14 cellular contexts compared by ENCODE assay signal in genomic region chr3:149378420-149379388, GRCh38. TPM values are rescaled to one million over a fixed set of nuclear protein-coding genes. Genes with fewer than 3 reads are reported as not detected.
DNase-seq lines count a peak whose midpoint lies in the region; ATAC-seq, FAIRE-seq and TF ChIP-seq lines count a peak whose summit lies in the region.
"Had no signal": no experiment of that assay in that cellular context is flagged by ENCODE, and none has a peak within 500 bp of the region (broad histone marks: within the 10 kb centered on the region; RNA-seq: fewer than 3 reads in every experiment).

No MANE protein-coding gene starts in this region.

- H3K4me1 Mint-ChIP-seq in brain: peaks cover 23% of the 10 kb centered on the region
- H3K4me1 Mint-ChIP-seq in stimulated activated effector memory CD8-positive, alpha-beta T cell treated with anti-CD3 and anti-CD28 coated beads, Interleukin-12 subunit alpha, Interleukin-12 subunit beta, amount 100 ng/mL, for 72 hours: no peaks in the 10 kb centered on the region
- H3K4me1 Mint-ChIP-seq: central memory CD8-positive, alpha-beta T cell had no signal

- FAIRE-seq in HepG2 (lab: Jason Lieb, UNC): no peak

- H3K36me3 Mint-ChIP-seq in brain: no peaks in the 10 kb centered on the region
- H3K36me3 Mint-ChIP-seq in stimulated activated effector memory CD8-positive, alpha-beta T cell treated with anti-CD3 and anti-CD28 coated beads, Interleukin-12 subunit alpha, Interleukin-12 subunit beta, amount 100 ng/mL, for 72 hours: no peaks in the 10 kb centered on the region

- peak; percentile 4; the same call in 2 of the 3 replicates for ATAC-seq in HepG2
- ATAC-seq in stimulated activated effector memory CD8-positive, alpha-beta T cell treated with anti-CD3 and anti-CD28 coated beads, Interleukin-12 subunit alpha, Interleukin-12 subunit beta, amount 100 ng/mL, for 72 hours: peak; percentile 33

- peak overlapping the region; percentile 78 to 97 (median 82) for H3K4me3 ChIP-seq in HepG2 (replicated peaks in 1 of 3; ENCODE audit: insufficient read depth in 1 of 3, low read depth in 2 of 3, low read length in 3 of 3)

- peaks cover 0 to 3% of the 10 kb centered on the region in 2 experiments; a peak in 1 of 5 replicates for H3K27me3 ChIP-seq in HepG2 (ENCODE audit: control insufficient read depth in 1 of 2, insufficient read depth in 2 of 2, low read length in 2 of 2)

- no peak for DNase-seq in HepG2 (ENCODE audit: low spot score)
- no peak for DNase-seq in stimulated activated effector memory CD8-positive, alpha-beta T cell treated with anti-CD3 and anti-CD28 coated beads, Interleukin-12 subunit alpha, Interleukin-12 subunit beta, amount 100 ng/mL, for 72 hours (ENCODE audit: low spot score in 2 of 2)
- DNase-seq in substantia nigra (lab: John Stamatoyannopoulos, UW): no peak
- no peak for DNase-seq in HPDE6-E6E7 (ENCODE audit: extremely low spot score)
- DNase-seq in AG08395 (ENCODE audit: low spot score): no peak
- no peak for DNase-seq in SK-N-DZ (ENCODE audit: low spot score)
- DNase-seq: activated T-cell treated with anti-CD3 and anti-CD28 coated beads, Interleukin-2, amount 50 U/mL, for 24 hours; glutamatergic neuron; NCI-H510A treated with DMSO at 0.1 percent for 48 hours; stimulated activated CD4-positive, alpha-beta T cell treated with anti-CD3 and anti-CD28 coated beads, Interleukin-2, amount 100 ng/mL, for 48 hours had no signal

- peak overlapping the region in 2 of 5 experiments; percentile 18 to 67 for H3K4me3 Mint-ChIP-seq in brain
- no peak overlapping the region for H3K4me3 Mint-ChIP-seq in stimulated activated effector memory CD8-positive, alpha-beta T cell treated with anti-CD3 and anti-CD28 coated beads, Interleukin-12 subunit alpha, Interleukin-12 subunit beta, amount 100 ng/mL, for 72 hours
- H3K4me3 Mint-ChIP-seq: activated T-cell treated with anti-CD3 and anti-CD28 coated beads, Interleukin-2, amount 50 U/mL, for 24 hours; central memory CD8-positive, alpha-beta T cell; T-helper 1 cell treated with Interleukin-12 subunit alpha and Interleukin-12 subunit beta and Interleukin-4 antibody, amounts not matched to agents 30 μg/mL and 1 μg/mL, for 36 hours had no signal

- peak overlapping the region; percentile 96 for H3K4me2 ChIP-seq in HepG2 (ENCODE audit: low read depth, low read length)

- TF ChIP-seq EP300 in Ishikawa (IDR thresholded peaks at IDR 0.05; ENCODE audit: borderline replicate concordance) (no peak), HepG2 (IDR thresholded peaks at IDR 0.05; ENCODE audit: low read depth in 2 of 2, low read length in 2 of 2) (no peak), HepG2 (CRISPR knock-in tag; IDR thresholded peaks at IDR 0.05; ENCODE audit: borderline replicate concordance) (no peak)

- H3K9me3 ChIP-seq in HepG2 (ENCODE audit: low read length): no peaks in the 10 kb centered on the region

- H3K9me3 Mint-ChIP-seq in brain: peaks cover 7 to 16% (median 12%) of the 10 kb centered on the region in 5 experiments
- H3K9me3 Mint-ChIP-seq in stimulated activated effector memory CD8-positive, alpha-beta T cell treated with anti-CD3 and anti-CD28 coated beads, Interleukin-12 subunit alpha, Interleukin-12 subunit beta, amount 100 ng/mL, for 72 hours: no peaks in the 10 kb centered on the region
- H3K9me3 Mint-ChIP-seq: activated T-cell treated with anti-CD3 and anti-CD28 coated beads, Interleukin-2, amount 50 U/mL, for 24 hours; central memory CD8-positive, alpha-beta T cell; T-helper 1 cell treated with Interleukin-12 subunit alpha and Interleukin-12 subunit beta and Interleukin-4 antibody, amounts not matched to agents 30 μg/mL and 1 μg/mL, for 36 hours had no signal

- WGBS in HepG2 (ENCODE audit: low lambda C conversion rate): 86% methylated on average over 10 of the region's 10 CpGs

- peaks cover 11% of the 10 kb centered on the region; the same call in 1 of the 2 replicates for H4K20me1 ChIP-seq in HepG2 (ENCODE audit: insufficient read depth, low read length)

- no TSS peak for BruUV-seq in HepG2 (replicated peaks; lab: Mats Ljungman, UMichigan)

- TF ChIP-seq RAD21 in Ishikawa (IDR thresholded peaks at IDR 0.05; ENCODE audit: low read depth) (no peak), HepG2 (CRISPR knock-in tag; IDR thresholded peaks at IDR 0.05) (no peak)

- peak in 1 of 2 experiments; percentile 19; a peak in 1 of 4 replicates for TF ChIP-seq POLR2A in HepG2 (IDR thresholded peaks at IDR 0.05; ENCODE audit: insufficient read depth in 1 of 2, low read depth in 2 of 2, low read length in 2 of 2)

- H3K27ac ChIP-seq in HepG2 (ENCODE audit: extremely low read length, insufficient read depth, low read length): peak overlapping the region; percentile 92
- H3K27ac ChIP-seq in substantia nigra (ENCODE audit: low read depth, low read length, poor library complexity, severe bottlenecking): no peak overlapping the region

- peaks cover 5 to 21% of the 10 kb centered on the region in 2 experiments for H3K36me3 ChIP-seq in HepG2 (replicated peaks in 1 of 2; ENCODE audit: control insufficient read depth in 1 of 2, insufficient read depth in 2 of 2, low read length in 2 of 2)

- peak overlapping the region; percentile 99 for H3K9ac ChIP-seq in HepG2 (ENCODE audit: insufficient read depth, low read depth, low read length)

- POLR2A ChIA-PET in HepG2 (lab: Yijun Ruan, JAX): interaction anchor here (1.0 to 10.4 kb wide), 8 partner anchors 9 to 163 kb away, joined by 3 to 265 read pairs (median 12); no protein-coding TSS in a partner anchor

- TF ChIP-seq CTCF in brain (conservative IDR thresholded peaks at IDR 0.05) (no peak), HepG2 (CRISPR knock-in tag; IDR thresholded peaks at IDR 0.05) (no peak)

- peaks cover 61% of the 10 kb centered on the region for H3K4me1 ChIP-seq in HepG2 (ENCODE audit: insufficient read depth, low read length)

- H3K79me2 ChIP-seq in HepG2 (ENCODE audit: insufficient read depth, low read length): peaks cover 60% of the 10 kb centered on the region

- H3K27ac Mint-ChIP-seq in brain: peak overlapping the region in 3 of 5 experiments; percentile 38 to 80 (median 73)
- H3K27ac Mint-ChIP-seq in stimulated activated effector memory CD8-positive, alpha-beta T cell treated with anti-CD3 and anti-CD28 coated beads, Interleukin-12 subunit alpha, Interleukin-12 subunit beta, amount 100 ng/mL, for 72 hours: no peak overlapping the region
- H3K27ac Mint-ChIP-seq: activated T-cell treated with anti-CD3 and anti-CD28 coated beads, Interleukin-2, amount 50 U/mL, for 24 hours; T-helper 1 cell treated with Interleukin-12 subunit alpha and Interleukin-12 subunit beta and Interleukin-4 antibody, amounts not matched to agents 30 μg/mL and 1 μg/mL, for 36 hours had no signal

- no peak overlapping the region for H2AFZ ChIP-seq in HepG2 (ENCODE audit: low read length)

- in situ Hi-C loops in HepG2 (cut with HindIII; ENCODE audit: extremely low pct_ligation_motif_present, low pct_unique_long_range_greater_than_20kb): no loop called here

- CTCF ChIA-PET in HepG2 (lab: Yijun Ruan, JAX; ENCODE audit: low intra/inter-chr PET ratio, low total read pairs): no interaction called here

- intact Hi-C loops in HepG2 (cut with micrococcal nuclease; ENCODE audit: unreplicated experiment): no loop called here

- peaks cover 4% of the 10 kb centered on the region for H3K27me3 Mint-ChIP-seq in brain

RNA-seq across cellular contexts. Expression of gene TM4SF1, which starts 1.3 kb away (rescaled TPM):
- polyA plus RNA-seq in brain (ENCODE audit: insufficient read depth, low read depth, low replicate concordance): 41.2 TPM
- total RNA-seq in HepG2 (2016; rRNA removed; fragmentation: Illumina TruSeq; extraction: Trizol): 226 and 431 TPM in 2 replicates
- 208 and 219 TPM in 2 replicates for total RNA-seq in HepG2 (2016; cell fraction: cytosol; rRNA removed; fragmentation: Illumina TruSeq; extraction: Trizol; ENCODE audit: low read depth)
- total RNA-seq in HepG2 (2016; cell fraction: insoluble cytoplasmic fraction; rRNA removed; fragmentation: Illumina TruSeq; extraction: Trizol): 231 and 434 TPM in 2 replicates
- total RNA-seq in HepG2 (2016; cell fraction: membrane; rRNA removed; fragmentation: Illumina TruSeq; extraction: Trizol): 245 and 253 TPM in 2 replicates
- 420 and 443 TPM in 2 replicates for total RNA-seq in HepG2 (2016; cell fraction: nucleus; rRNA removed; fragmentation: Illumina TruSeq; extraction: Trizol)
- 1,198 and 1,359 TPM in 2 replicates for polyA plus RNA-seq in HepG2 (2011; rRNA removed)
- polyA plus RNA-seq in HepG2 (2011; cell fraction: cytosol; rRNA removed): 1,424 and 1,669 TPM in 2 replicates
- polyA plus RNA-seq in HepG2 (2011; cell fraction: nucleus; rRNA removed): 327 and 438 TPM in 2 replicates
- polyA plus RNA-seq in HepG2 (2012): 451 and 486 TPM in 2 replicates
- polyA plus RNA-seq in HepG2 (2016; cell fraction: cytosol; fragmentation: Illumina TruSeq; extraction: Trizol; ENCODE audit: low read depth): 115 and 136 TPM in 2 replicates
- 218 and 233 TPM in 2 replicates for polyA plus RNA-seq in HepG2 (2016; cell fraction: insoluble cytoplasmic fraction; fragmentation: Illumina TruSeq; extraction: Trizol; ENCODE audit: low read depth)
- polyA plus RNA-seq in HepG2 (2016; cell fraction: membrane; fragmentation: Illumina TruSeq; extraction: Trizol; ENCODE audit: low read depth): 148 and 158 TPM in 2 replicates
- polyA plus RNA-seq in HepG2 (2016; cell fraction: nucleus; fragmentation: Illumina TruSeq; extraction: Trizol; ENCODE audit: insufficient read depth, low read depth): 564 and 601 TPM in 2 replicates
- polyA minus RNA-seq in HepG2 (2011; rRNA and poly(A)+ RNA removed; ENCODE audit: low replicate concordance): 1,057 and 2,299 TPM in 2 replicates
- 560 and 611 TPM in 2 replicates for polyA minus RNA-seq in HepG2 (2011; cell fraction: cytosol; rRNA and poly(A)+ RNA removed)
- 379 and 448 TPM in 2 replicates for polyA minus RNA-seq in HepG2 (2011; cell fraction: nucleus; rRNA and poly(A)+ RNA removed)
- polyA plus RNA-seq in SK-N-DZ (2014; cell fraction: cytosol; rRNA removed): not detected in 2 replicates
- not detected in 2 replicates for polyA plus RNA-seq in SK-N-DZ (2014; cell fraction: nucleus; rRNA removed)

RNA-seq across cellular contexts. Expression of gene TM4SF18, which starts 45.3 kb away (rescaled TPM):
- polyA plus RNA-seq in brain (ENCODE audit: insufficient read depth, low read depth, low replicate concordance): 4.4 TPM
- not detected in 2 replicates for total RNA-seq in HepG2 (2016; rRNA removed; fragmentation: Illumina TruSeq; extraction: Trizol)
- not detected in 2 replicates for total RNA-seq in HepG2 (2016; cell fraction: cytosol; rRNA removed; fragmentation: Illumina TruSeq; extraction: Trizol; ENCODE audit: low read depth)
- not detected in 2 replicates for total RNA-seq in HepG2 (2016; cell fraction: insoluble cytoplasmic fraction; rRNA removed; fragmentation: Illumina TruSeq; extraction: Trizol)
- total RNA-seq in HepG2 (2016; cell fraction: membrane; rRNA removed; fragmentation: Illumina TruSeq; extraction: Trizol): not detected in 2 replicates
- not detected in 2 replicates for total RNA-seq in HepG2 (2016; cell fraction: nucleus; rRNA removed; fragmentation: Illumina TruSeq; extraction: Trizol)
- polyA plus RNA-seq in HepG2 (2011; rRNA removed): 0.15 and 0.25 TPM in 2 replicates
- polyA plus RNA-seq in HepG2 (2011; cell fraction: cytosol; rRNA removed): 0.03 and 0.11 TPM in 2 replicates
- polyA plus RNA-seq in HepG2 (2011; cell fraction: nucleus; rRNA removed): not detected in 2 replicates
- polyA plus RNA-seq in HepG2 (2012): 0.08 TPM in 1 of 2 replicates, not detected in the other
- not detected in 2 replicates for polyA plus RNA-seq in HepG2 (2016; cell fraction: cytosol; fragmentation: Illumina TruSeq; extraction: Trizol; ENCODE audit: low read depth)
- polyA plus RNA-seq in HepG2 (2016; cell fraction: insoluble cytoplasmic fraction; fragmentation: Illumina TruSeq; extraction: Trizol; ENCODE audit: low read depth): not detected in 2 replicates
- not detected in 2 replicates for polyA plus RNA-seq in HepG2 (2016; cell fraction: membrane; fragmentation: Illumina TruSeq; extraction: Trizol; ENCODE audit: low read depth)
- not detected in 2 replicates for polyA plus RNA-seq in HepG2 (2016; cell fraction: nucleus; fragmentation: Illumina TruSeq; extraction: Trizol; ENCODE audit: insufficient read depth, low read depth)
- polyA minus RNA-seq in HepG2 (2011; rRNA and poly(A)+ RNA removed; ENCODE audit: low replicate concordance): not detected in 2 replicates
- polyA minus RNA-seq in HepG2 (2011; cell fraction: cytosol; rRNA and poly(A)+ RNA removed): not detected in 2 replicates
- polyA minus RNA-seq in HepG2 (2011; cell fraction: nucleus; rRNA and poly(A)+ RNA removed): not detected in 2 replicates
- polyA plus RNA-seq in SK-N-DZ (2014; cell fraction: cytosol; rRNA removed): not detected in 2 replicates
- polyA plus RNA-seq in SK-N-DZ (2014; cell fraction: nucleus; rRNA removed): not detected in 2 replicates
